Comparison of ENCODE assay signal across 8 cellular contexts in the genomic region with DNA sequence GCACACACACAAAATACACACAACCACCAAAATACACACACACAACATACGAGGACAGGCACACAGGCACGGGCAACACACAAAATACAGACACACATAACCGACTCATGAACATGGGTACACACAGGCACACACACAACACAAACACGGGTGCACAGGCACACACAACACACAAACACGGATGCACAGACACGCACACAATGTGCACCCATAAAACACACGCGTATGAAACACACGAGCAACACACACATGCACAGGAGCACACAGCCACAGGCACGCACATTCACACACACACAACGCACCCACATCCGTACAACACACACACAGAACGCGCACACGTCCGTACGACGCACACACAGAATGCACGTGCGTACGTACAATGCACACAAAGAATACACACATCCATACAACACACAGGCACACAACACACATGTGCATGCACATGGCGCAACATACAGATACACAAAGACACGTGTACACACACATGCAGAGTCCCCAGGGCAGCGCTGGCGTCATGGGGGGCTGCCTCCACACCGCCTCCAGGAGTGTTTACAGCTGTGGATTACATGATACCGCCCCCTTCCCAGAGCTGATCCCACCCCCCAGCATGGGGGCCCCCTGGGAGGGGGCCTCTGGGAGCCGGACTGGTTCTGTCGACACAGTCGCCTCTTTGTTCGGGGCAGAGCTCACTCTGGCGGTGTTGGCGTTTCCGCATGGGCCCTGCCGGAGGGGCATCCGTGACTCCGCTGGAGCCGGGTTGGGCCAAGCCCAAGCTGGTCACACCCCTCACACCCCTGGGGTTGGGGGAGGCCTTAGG. TPM values are rescaled to one million over a fixed set of nuclear protein-coding genes. Genes with fewer than 3 reads are reported as not detected.
DNase-seq lines count a peak whose midpoint lies in the region; ATAC-seq and TF ChIP-seq lines count a peak whose summit lies in the region.

No MANE protein-coding gene starts in this region.

- peak overlapping the region; percentile 10 for H3K4me3 Mint-ChIP-seq in activated CD4-positive, alpha-beta T cell treated with anti-CD3 and anti-CD28 coated beads, Interleukin-2, amount 10 ng/mL, durations not matched to agents 24 days and 14 days
- H3K4me3 Mint-ChIP-seq in activated naive CD8-positive, alpha-beta T cell treated with anti-CD3 and anti-CD28 coated beads, Interleukin-2, amount 10 ng/mL, durations not matched to agents 7 days and 5 days = no peak overlapping the region

- no peaks in the 10 kb centered on the region for H3K27me3 Mint-ChIP-seq in activated CD4-positive, alpha-beta T cell treated with anti-CD3 and anti-CD28 coated beads, Interleukin-2, amount 10 ng/mL, durations not matched to agents 24 days and 14 days
- H3K27me3 Mint-ChIP-seq in activated naive CD8-positive, alpha-beta T cell treated with anti-CD3 and anti-CD28 coated beads, Interleukin-2, amount 10 ng/mL, durations not matched to agents 7 days and 5 days = no peaks in the 10 kb centered on the region

- TF ChIP-seq CTCF in kidney epithelial cell (IDR thresholded peaks at IDR 0.05; ENCODE audit: insufficient read depth, low read length, poor library complexity, severe bottlenecking) = no peak
- TF ChIP-seq CTCF in ascending aorta (IDR thresholded peaks at IDR 0.05) = no peak

- H3K4me1 ChIP-seq in ascending aorta = peaks cover 0 to 12% of the 10 kb centered on the region in 2 donors

- POLR2A ChIA-PET in activated naive CD8-positive, alpha-beta T cell treated with anti-CD3 and anti-CD28 coated beads, Interleukin-2, amount 10 ng/mL, durations not matched to agents 7 days and 5 days (lab: Charles Lee) = no interaction called here

- peak overlapping the region in 1 of 2 donors; percentile 93 for H3K27ac ChIP-seq in ascending aorta

- H3K36me3 Mint-ChIP-seq in activated CD4-positive, alpha-beta T cell treated with anti-CD3 and anti-CD28 coated beads, Interleukin-2, amount 10 ng/mL, durations not matched to agents 24 days and 14 days (ENCODE audit: low read depth) = peaks cover 16% of the 10 kb centered on the region
- peaks cover 12% of the 10 kb centered on the region for H3K36me3 Mint-ChIP-seq in activated naive CD8-positive, alpha-beta T cell treated with anti-CD3 and anti-CD28 coated beads, Interleukin-2, amount 10 ng/mL, durations not matched to agents 7 days and 5 days

- H3K27me3 ChIP-seq in kidney epithelial cell (ENCODE audit: control insufficient read depth, insufficient read depth, low read length) (no peaks in the 10 kb centered on the region), ascending aorta (no peaks in the 10 kb centered on the region)

- no peak for DNase-seq in activated CD4-positive, alpha-beta T cell treated with anti-CD3 and anti-CD28 coated beads, Interleukin-2, amount 10 ng/mL, durations not matched to agents 24 days and 14 days
- no peak for DNase-seq in activated CD4-positive, alpha-beta T cell treated with anti-CD3 and anti-CD28 coated beads for 48 hours
- no peak for DNase-seq in activated naive CD8-positive, alpha-beta T cell treated with anti-CD3 and anti-CD28 coated beads, Interleukin-2, amount 10 ng/mL, durations not matched to agents 7 days and 5 days
- DNase-seq in kidney epithelial cell (ENCODE audit: low read depth) = no peak
- peak; percentile 11 for DNase-seq in superior temporal gyrus (ENCODE audit: extremely low spot score)
- DNase-seq in NCI-H187 treated with DMSO at 0.1 percent for 48 hours (lab: John Stamatoyannopoulos, UW) = no peak
- no peak for DNase-seq in ascending aorta (ENCODE audit: low spot score in 2 of 2)

- H3K4me3 ChIP-seq in kidney epithelial cell (ENCODE audit: low read depth, low read length) (peak overlapping the region; percentile 92), ascending aorta (no peak overlapping the region)

- no peaks in the 10 kb centered on the region for H3K9me3 Mint-ChIP-seq in activated CD4-positive, alpha-beta T cell treated with anti-CD3 and anti-CD28 coated beads, Interleukin-2, amount 10 ng/mL, durations not matched to agents 24 days and 14 days
- peaks cover 2% of the 10 kb centered on the region for H3K9me3 Mint-ChIP-seq in activated naive CD8-positive, alpha-beta T cell treated with anti-CD3 and anti-CD28 coated beads, Interleukin-2, amount 10 ng/mL, durations not matched to agents 7 days and 5 days

- H3K36me3 ChIP-seq in kidney epithelial cell (ENCODE audit: control insufficient read depth, insufficient read depth, low read length) (peaks cover 3% of the 10 kb centered on the region), ascending aorta (peaks cover 0 to 12% of the 10 kb centered on the region in 2 donors)

- intact Hi-C loops in activated CD4-positive, alpha-beta T cell treated with anti-CD3 and anti-CD28 coated beads, Interleukin-2, amount 10 ng/mL, durations not matched to agents 24 days and 14 days (cut with micrococcal nuclease) = loop anchor here (5.0 kb wide), 1 partner anchor 39 kb away; no protein-coding TSS in a partner anchor
- intact Hi-C loops in ascending aorta (cut with DNase I) = no loop called here

- peaks cover 21% of the 10 kb centered on the region for H3K4me1 Mint-ChIP-seq in activated CD4-positive, alpha-beta T cell treated with anti-CD3 and anti-CD28 coated beads, Interleukin-2, amount 10 ng/mL, durations not matched to agents 24 days and 14 days
- H3K4me1 Mint-ChIP-seq in activated naive CD8-positive, alpha-beta T cell treated with anti-CD3 and anti-CD28 coated beads, Interleukin-2, amount 10 ng/mL, durations not matched to agents 7 days and 5 days = peaks cover 17% of the 10 kb centered on the region

- no peak for ATAC-seq in activated naive CD8-positive, alpha-beta T cell treated with anti-CD3 and anti-CD28 coated beads, Interleukin-2, amount 10 ng/mL, durations not matched to agents 7 days and 5 days (ENCODE audit: low read depth)
- ATAC-seq in HG03025 (IDR thresholded peaks at IDR 0.05; ENCODE audit: low FRiP score, unreplicated experiment) = no peak

- no peaks in the 10 kb centered on the region for H3K9me3 ChIP-seq in ascending aorta

- peak overlapping the region; percentile 71 for H3K27ac Mint-ChIP-seq in activated CD4-positive, alpha-beta T cell treated with anti-CD3 and anti-CD28 coated beads, Interleukin-2, amount 10 ng/mL, durations not matched to agents 24 days and 14 days
- peak overlapping the region; percentile 67 for H3K27ac Mint-ChIP-seq in activated naive CD8-positive, alpha-beta T cell treated with anti-CD3 and anti-CD28 coated beads, Interleukin-2, amount 10 ng/mL, durations not matched to agents 7 days and 5 days

RNA-seq across cellular contexts. Expression of a gene that starts 2.9 kb away (rescaled TPM):
- total RNA-seq in activated CD4-positive, alpha-beta T cell treated with anti-CD3 and anti-CD28 coated beads, Interleukin-2, amount 10 ng/mL, durations not matched to agents 24 days and 14 days = 97.1 and 98.9 TPM in 2 replicates
- 10 to 100 TPM; 77.7 to 90.6 TPM for total RNA-seq in activated naive CD8-positive, alpha-beta T cell treated with anti-CD3 and anti-CD28 coated beads, Interleukin-2, amount 10 ng/mL, durations not matched to agents 7 days and 5 days
- total RNA-seq in kidney epithelial cell (48.8 and 56.7 TPM in 2 replicates), ascending aorta (120 TPM)

RNA-seq across cellular contexts. Expression of a gene that starts 34.4 kb away (rescaled TPM):
- total RNA-seq in activated CD4-positive, alpha-beta T cell treated with anti-CD3 and anti-CD28 coated beads, Interleukin-2, amount 10 ng/mL, durations not matched to agents 24 days and 14 days = 70.3 and 70.9 TPM in 2 replicates
- total RNA-seq in activated naive CD8-positive, alpha-beta T cell treated with anti-CD3 and anti-CD28 coated beads, Interleukin-2, amount 10 ng/mL, durations not matched to agents 7 days and 5 days = 10 to 100 TPM; 87.1 to 87.2 TPM
- total RNA-seq in kidney epithelial cell = 78.3 and 86.5 TPM in 2 replicates
- 104 TPM for total RNA-seq in ascending aorta
